ENCODE assay signal across 1 cellular context in genomic region chr2:12479042-12479601, GRCh38.
TF ChIP-seq lines count a peak whose summit lies in the region.

No MANE protein-coding gene starts in this region.

TF ChIP-seq in K562, 482 proteins besides CTCF, POLR2A, EP300 and RAD21 (continued from another document):
- no peak for TF ChIP-seq PREB (CRISPR knock-in tag; IDR thresholded peaks at IDR 0.05)
